ENCODE assay signal across 15 cellular contexts in the genomic region with DNA sequence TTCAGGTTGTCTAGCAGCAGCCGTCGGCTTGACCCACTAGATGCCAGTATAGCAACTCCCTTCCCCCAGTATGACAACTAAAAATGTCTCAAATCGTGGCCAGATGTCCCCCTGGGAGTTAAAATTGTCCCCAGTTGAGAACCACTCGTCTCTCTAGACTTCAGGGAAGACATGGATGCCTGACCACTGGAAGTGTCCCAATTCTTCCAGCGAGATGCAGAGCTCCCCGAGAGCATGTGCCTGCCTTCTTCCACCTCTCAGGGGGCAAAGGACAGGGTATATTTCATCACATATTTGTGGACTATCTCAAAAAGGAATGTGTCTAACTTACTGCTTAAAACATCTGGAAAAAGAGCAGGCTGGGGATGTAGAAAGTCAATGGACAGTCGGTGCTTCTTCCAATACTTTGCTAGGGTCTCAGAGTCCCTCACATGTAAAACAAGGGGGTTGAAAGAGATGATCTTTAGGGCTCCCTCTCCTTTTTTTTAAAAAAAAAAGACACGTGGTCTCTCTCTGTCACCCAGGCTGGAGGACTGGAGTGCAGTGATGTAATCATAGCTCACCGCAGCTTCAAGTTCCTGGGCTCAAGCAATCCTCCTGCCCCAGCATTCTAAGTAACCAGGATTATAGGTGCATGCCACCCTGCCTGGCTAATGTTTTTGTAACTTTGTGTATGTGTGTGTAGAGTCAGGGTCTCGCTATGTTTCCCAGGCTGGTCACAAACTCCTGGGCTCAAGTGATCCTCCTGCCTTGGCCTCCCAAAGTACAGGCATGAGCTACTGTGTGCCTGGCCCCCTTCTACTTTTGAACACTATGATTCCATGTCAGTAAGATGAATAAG.
DNase-seq lines count a peak whose midpoint lies in the region; ATAC-seq and TF ChIP-seq lines count a peak whose summit lies in the region.
"Had no signal": no experiment of that assay in that cellular context is flagged by ENCODE, and none has a peak within 500 bp of the region (broad histone marks: within the 10 kb centered on the region; RNA-seq: fewer than 3 reads in every experiment).

No MANE protein-coding gene starts in this region.

- TF ChIP-seq CTCF in OCI-LY7 (conservative IDR thresholded peaks at IDR 0.05; ENCODE audit: low read length) = 0 out of 2 replicates have a peak, but pooled peaks have one; percentile 12
- TF ChIP-seq CTCF in GM10248 (IDR thresholded peaks at IDR 0.05; ENCODE audit: control extremely low read depth, extremely low read depth, low read depth, missing control alignments) = no peak

- no peaks in the 10 kb centered on the region for H3K9me2 ChIP-seq in OCI-LY7 (ENCODE audit: insufficient read depth, low read length)

- no peaks in the 10 kb centered on the region; the same call in 1 of the 2 replicates for H3K36me3 ChIP-seq in OCI-LY7 (ENCODE audit: insufficient read depth, low read length)

- BruUV-seq in OCI-LY7 (replicated peaks; lab: Mats Ljungman, UMichigan) = no TSS peak

- CTCF ChIA-PET in OCI-LY7 (lab: Charles Lee; ENCODE audit: unreplicated experiment) = no interaction called here
- CTCF ChIA-PET in GM10248 (lab: Yijun Ruan, JAX) = interaction anchor here (1.4 to 3.1 kb wide), 4 partner anchors 10 to 221 kb away, joined by 3 to 10 read pairs (median 4); no protein-coding TSS in a partner anchor

- peaks cover 10% of the 10 kb centered on the region; the same call in 1 of the 2 replicates for H3K9me3 ChIP-seq in OCI-LY7 (ENCODE audit: low read length)
- H3K9me3 ChIP-seq: tibial artery had no signal

- H3K4me1 ChIP-seq in OCI-LY7 (ENCODE audit: insufficient read depth, low read length, poor library complexity, severe bottlenecking) = peaks cover 15% of the 10 kb centered on the region

- ATAC-seq in GM19324 (IDR thresholded peaks at IDR 0.05; ENCODE audit: low FRiP score, unreplicated experiment) (no peak), HG02798 (IDR thresholded peaks at IDR 0.05; ENCODE audit: poor library complexity, unreplicated experiment) (no peak)
- ATAC-seq: naive thymus-derived CD8-positive, alpha-beta T cell had no signal

- no peak overlapping the region for H3K27ac ChIP-seq in OCI-LY7 (ENCODE audit: low read depth, low read length, poor library complexity, severe bottlenecking)
- H3K27ac ChIP-seq: PC-9, tibial artery had no signal

- H3K4me3 ChIP-seq in OCI-LY7 (ENCODE audit: low read depth, low read length, poor library complexity, severe bottlenecking) = no peak overlapping the region
- H3K4me3 ChIP-seq: PC-9, tibial artery had no signal

- H2AFZ ChIP-seq in OCI-LY7 (ENCODE audit: low read length) = no peak overlapping the region
- H2AFZ ChIP-seq: PC-9 had no signal

- DNase-seq in ELR (ENCODE audit: low read depth) = peak; percentile 67
- no peak for DNase-seq in OCI-LY7 (ENCODE audit: low spot score)
- DNase-seq in fibroblast of peridontal ligament (ENCODE audit: extremely low read depth) = peak; percentile 45
- DNase-seq in stimulated activated CD8-positive, alpha-beta memory T cell treated with anti-CD3 and anti-CD28 coated beads, Interleukin-4, amount 100 ng/mL, for 48 hours = peak; percentile 16
- no peak for DNase-seq in GM10248 (ENCODE audit: extremely low spot score)
- no peak for DNase-seq in NK-92 treated with Interleukin-12 subunit alpha and Interleukin-12 subunit beta, amount 100 ng/mL, for 24 hours (lab: John Stamatoyannopoulos, UW)
- DNase-seq: DMS53; glutamatergic neuron; naive thymus-derived CD8-positive, alpha-beta T cell; NCI-H1092; NCI-H526 treated with DMSO at 0.1 percent for 48 hours; PC-9; tibial artery had no signal

- H4K20me1 ChIP-seq in OCI-LY7 (ENCODE audit: insufficient read depth, low read length) = no peaks in the 10 kb centered on the region

- POLR2A ChIA-PET in OCI-LY7 (lab: Charles Lee) (interaction anchor here (0.7 to 1.5 kb wide), 3 partner anchors 8 to 140 kb away, joined by 3 to 5 read pairs (median 4); no protein-coding TSS in a partner anchor), GM10248 (lab: Yijun Ruan, JAX) (no interaction called here)

- intact Hi-C loops in OCI-LY7 (cut with micrococcal nuclease; ENCODE audit: unreplicated experiment) = no loop called here

- no peak overlapping the region for H3K4me2 ChIP-seq in OCI-LY7 (ENCODE audit: low read length)
- H3K4me2 ChIP-seq: PC-9 had no signal

- H3K79me2 ChIP-seq in OCI-LY7 (ENCODE audit: insufficient read depth, low read depth, low read length) = no peaks in the 10 kb centered on the region

Comparison
In these comparisons a context has a peak if more than half of its experiments do, and no peak if none do; other contexts are left out.
1. DNase-seq: peak in ELR (single experiment), fibroblast of peridontal ligament (single experiment) and stimulated activated CD8-positive, alpha-beta memory T cell treated with anti-CD3 and anti-CD28 coated beads, Interleukin-4, amount 100 ng/mL, for 48 hours (single experiment); none in OCI-LY7 (single experiment), GM10248 (single experiment) and NK-92 treated with Interleukin-12 subunit alpha and Interleukin-12 subunit beta, amount 100 ng/mL, for 24 hours (single experiment).